In genomic region chr11:35034401-35034800, GRCh38 we compare ENCODE assay signal across 13 cellular contexts.
DNase-seq lines count a peak whose midpoint lies in the region; ATAC-seq and TF ChIP-seq lines count a peak whose summit lies in the region.
"Had no signal": no experiment of that assay in that cellular context is flagged by ENCODE, and none has a peak within 500 bp of the region (broad histone marks: within the 10 kb centered on the region; RNA-seq: fewer than 3 reads in every experiment).

No MANE protein-coding gene starts in this region.

- peaks cover 48 to 72% of the 10 kb centered on the region in 2 donors for H3K4me1 Mint-ChIP-seq in natural killer cell treated with Interleukin-12 subunit alpha and Interleukin-12 subunit beta and Interleukin-15 and Interleukin-18, amount 100 ng/mL, for 72 hours (ENCODE audit: low read depth in 2 of 2)
- H3K4me1 Mint-ChIP-seq in natural killer cell (peaks cover 6 to 22% of the 10 kb centered on the region in 2 donors), glutamatergic neuron (ENCODE audit: low read depth, unreplicated experiment) (no peaks in the 10 kb centered on the region)
- H3K4me1 Mint-ChIP-seq in dendritic cell treated with granulocyte-macrophage colony-stimulating factor and Interleukin-4, amounts not matched to agents 40 ng/mL and 50 ng/mL, for 4 days (ENCODE audit: low read depth): peaks cover 74% of the 10 kb centered on the region

- no peaks in the 10 kb centered on the region for H3K36me3 ChIP-seq in OCI-LY3 (replicated peaks; ENCODE audit: low read depth, low read length)

- H3K4me3 ChIP-seq in OCI-LY3 (ENCODE audit: low read length): no peak overlapping the region
- H3K4me3 ChIP-seq: GM23338 had no signal

- H3K36me3 Mint-ChIP-seq in natural killer cell treated with Interleukin-12 subunit alpha and Interleukin-12 subunit beta and Interleukin-15 and Interleukin-18, amount 100 ng/mL, for 72 hours: peaks cover 17% of the 10 kb centered on the region
- H3K36me3 Mint-ChIP-seq in natural killer cell (no peaks in the 10 kb centered on the region), glutamatergic neuron (ENCODE audit: unreplicated experiment) (no peaks in the 10 kb centered on the region)
- peaks cover 8% of the 10 kb centered on the region for H3K36me3 Mint-ChIP-seq in dendritic cell treated with granulocyte-macrophage colony-stimulating factor and Interleukin-4, amounts not matched to agents 40 ng/mL and 50 ng/mL, for 4 days (ENCODE audit: low read depth)

- H3K4me2 ChIP-seq in OCI-LY3 (ENCODE audit: low read length): peak overlapping the region; percentile 2; the same call in 1 of the 2 replicates
- H3K4me2 ChIP-seq: GM23338 had no signal

- no peaks in the 10 kb centered on the region for H3K27me3 ChIP-seq in OCI-LY3 (ENCODE audit: low read depth, low read length)

- peaks cover 98% of the 10 kb centered on the region for H3K4me1 ChIP-seq in OCI-LY3 (ENCODE audit: low read length)

- peak overlapping the region; percentile 78 for H3K4me3 Mint-ChIP-seq in natural killer cell treated with Interleukin-12 subunit alpha and Interleukin-12 subunit beta and Interleukin-15 and Interleukin-18, amount 100 ng/mL, for 72 hours
- no peak overlapping the region for H3K4me3 Mint-ChIP-seq in natural killer cell
- no peak overlapping the region for H3K4me3 Mint-ChIP-seq in dendritic cell treated with granulocyte-macrophage colony-stimulating factor and Interleukin-4, amounts not matched to agents 40 ng/mL and 50 ng/mL, for 4 days
- no peak overlapping the region for H3K4me3 Mint-ChIP-seq in glutamatergic neuron (ENCODE audit: unreplicated experiment)
- H3K4me3 Mint-ChIP-seq: B cell; CD4-positive, alpha-beta T cell; GM23338 had no signal

- DNase-seq in natural killer cell treated with Interleukin-12 subunit alpha and Interleukin-12 subunit beta and Interleukin-15 and Interleukin-18, amount 100 ng/mL, for 72 hours (ENCODE audit: low spot score): no peak
- DNase-seq in natural killer cell (no peak), glutamatergic neuron (no peak)
- no peak for DNase-seq in stimulated activated CD8-positive, alpha-beta memory T cell treated with anti-CD3 and anti-CD28 coated beads, Interleukin-4, amount 100 ng/mL, for 48 hours
- DNase-seq: Caco-2; CD4-positive, alpha-beta T cell; HCEC 1CT had no signal

- H3K27ac Mint-ChIP-seq in natural killer cell treated with Interleukin-12 subunit alpha and Interleukin-12 subunit beta and Interleukin-15 and Interleukin-18, amount 100 ng/mL, for 72 hours: peak overlapping the region; percentile 9 to 68
- H3K27ac Mint-ChIP-seq in natural killer cell (no peak overlapping the region), glutamatergic neuron (ENCODE audit: unreplicated experiment) (no peak overlapping the region)
- H3K27ac Mint-ChIP-seq in dendritic cell treated with granulocyte-macrophage colony-stimulating factor and Interleukin-4, amounts not matched to agents 40 ng/mL and 50 ng/mL, for 4 days: peak overlapping the region; percentile 37
- H3K27ac Mint-ChIP-seq: B cell; CD4-positive, alpha-beta T cell; GM23338 had no signal

- H3K9me3 ChIP-seq in OCI-LY3 (ENCODE audit: insufficient read depth, low read length): no peaks in the 10 kb centered on the region
- H3K9me3 ChIP-seq: Caco-2 had no signal

- peaks cover 8% of the 10 kb centered on the region; the same call in 1 of the 2 replicates for H3K79me2 ChIP-seq in OCI-LY3 (ENCODE audit: low read length)

- no peak overlapping the region for H3K9ac ChIP-seq in OCI-LY3 (ENCODE audit: low read length)

- no peak for ATAC-seq in natural killer cell treated with Interleukin-12 subunit alpha and Interleukin-12 subunit beta and Interleukin-15 and Interleukin-18, amount 100 ng/mL, for 72 hours
- ATAC-seq in natural killer cell (no peak), GM21825 (IDR thresholded peaks at IDR 0.05; ENCODE audit: unreplicated experiment) (no peak)
- ATAC-seq: GM23338 had no signal

- intact Hi-C loops in natural killer cell (cut with micrococcal nuclease): no loop called here
- intact Hi-C loops in dendritic cell treated with granulocyte-macrophage colony-stimulating factor and Interleukin-4, amounts not matched to agents 40 ng/mL and 50 ng/mL, for 4 days (cut with micrococcal nuclease): no loop called here

- H3K9me3 Mint-ChIP-seq in natural killer cell treated with Interleukin-12 subunit alpha and Interleukin-12 subunit beta and Interleukin-15 and Interleukin-18, amount 100 ng/mL, for 72 hours: peaks cover 15% of the 10 kb centered on the region
- H3K9me3 Mint-ChIP-seq in natural killer cell (no peaks in the 10 kb centered on the region), glutamatergic neuron (ENCODE audit: unreplicated experiment) (peaks cover 4% of the 10 kb centered on the region)
- peaks cover 29% of the 10 kb centered on the region for H3K9me3 Mint-ChIP-seq in dendritic cell treated with granulocyte-macrophage colony-stimulating factor and Interleukin-4, amounts not matched to agents 40 ng/mL and 50 ng/mL, for 4 days
- H3K9me3 Mint-ChIP-seq: CD4-positive, alpha-beta T cell; GM23338 had no signal

- no peak overlapping the region for H2AFZ ChIP-seq in OCI-LY3 (ENCODE audit: low read depth, low read length)
- H2AFZ ChIP-seq: GM23338 had no signal

- H4K20me1 ChIP-seq in OCI-LY3 (ENCODE audit: insufficient read depth, low read length): no peaks in the 10 kb centered on the region

- H3K27me3 Mint-ChIP-seq in natural killer cell treated with Interleukin-12 subunit alpha and Interleukin-12 subunit beta and Interleukin-15 and Interleukin-18, amount 100 ng/mL, for 72 hours: peaks cover 0 to 3% of the 10 kb centered on the region in 2 donors
- H3K27me3 Mint-ChIP-seq in natural killer cell (ENCODE audit: low read depth in 2 of 2): peaks cover 8% of the 10 kb centered on the region in 2 donors
- H3K27me3 Mint-ChIP-seq in dendritic cell treated with granulocyte-macrophage colony-stimulating factor and Interleukin-4, amounts not matched to agents 40 ng/mL and 50 ng/mL, for 4 days: no peaks in the 10 kb centered on the region
- no peaks in the 10 kb centered on the region for H3K27me3 Mint-ChIP-seq in glutamatergic neuron (ENCODE audit: unreplicated experiment)
- H3K27me3 Mint-ChIP-seq: B cell; CD4-positive, alpha-beta T cell had no signal

- no peak overlapping the region for H3K27ac ChIP-seq in OCI-LY3 (ENCODE audit: low read length)
- H3K27ac ChIP-seq: C4-2B had no signal

- TF ChIP-seq CTCF in natural killer cell (IDR thresholded peaks at IDR 0.05) (no peak), OCI-LY3 (IDR thresholded peaks at IDR 0.05; ENCODE audit: low read depth, low read length) (no peak), glutamatergic neuron (IDR thresholded peaks at IDR 0.05; ENCODE audit: partially characterized antibody, unreplicated experiment) (no peak)

Comparison
In these comparisons a context has a peak if more than half of its experiments do, and no peak if none do; other contexts are left out.
1. H3K27ac Mint-ChIP-seq: peak in natural killer cell treated with Interleukin-12 subunit alpha and Interleukin-12 subunit beta and Interleukin-15 and Interleukin-18, amount 100 ng/mL, for 72 hours (2 of 2) and dendritic cell treated with granulocyte-macrophage colony-stimulating factor and Interleukin-4, amounts not matched to agents 40 ng/mL and 50 ng/mL, for 4 days (single experiment); none in natural killer cell (0 of 2) and glutamatergic neuron (single experiment).